Comparison of ENCODE assay signal across 1 cellular context in the genomic region with DNA sequence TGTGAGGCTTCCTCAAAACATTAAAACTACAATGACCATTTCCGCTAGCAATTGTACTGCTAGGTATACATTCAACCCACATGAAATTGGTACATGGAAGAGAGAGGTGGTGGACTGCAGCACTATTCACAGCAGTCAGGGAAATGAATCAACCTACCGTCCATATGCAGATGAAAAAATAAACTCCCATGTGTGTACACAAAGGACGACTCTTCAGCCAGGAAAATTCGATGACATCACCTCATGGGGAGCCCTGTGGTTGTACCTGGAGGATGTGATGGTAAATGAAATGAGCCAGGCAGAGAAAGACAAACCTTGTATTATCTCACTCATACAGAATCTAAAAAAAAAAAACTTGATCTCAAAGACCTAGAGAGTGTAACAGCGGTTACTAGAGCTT.
TF ChIP-seq lines count a peak whose summit lies in the region.

No MANE protein-coding gene starts in this region.

TF ChIP-seq in IMR-90, 13 proteins besides CTCF, POLR2A, EP300 and RAD21:
- TF ChIP-seq CHD1 (IDR thresholded peaks at IDR 0.05; ENCODE audit: low read depth, low read length), result no peak
- no peak for TF ChIP-seq MAFK (IDR thresholded peaks at IDR 0.05; ENCODE audit: low read depth, low read length)
- no peak for TF ChIP-seq MXI1 (IDR thresholded peaks at IDR 0.05; ENCODE audit: borderline replicate concordance, low read depth, low read length)
- no peak for TF ChIP-seq USF2 (IDR thresholded peaks at IDR 0.05; ENCODE audit: low read depth, low read length)
- TF ChIP-seq CEBPB (IDR thresholded peaks at IDR 0.05; ENCODE audit: low read depth, low read length), result no peak
- no peak for TF ChIP-seq RCOR1 (IDR thresholded peaks at IDR 0.05; ENCODE audit: insufficient replicate concordance, low read length)
- no peak for TF ChIP-seq ELK1 (IDR thresholded peaks at IDR 0.05; ENCODE audit: borderline replicate concordance, low read depth, low read length)
TF ChIP-seq in IMR-90: peak in this region for 0.
